ENCODE assay signal across 17 cellular contexts in genomic region chr2:11997142-11997541, GRCh38.
DNase-seq lines count a peak whose midpoint lies in the region; ATAC-seq, FAIRE-seq and TF ChIP-seq lines count a peak whose summit lies in the region.
"Had no signal": no experiment of that assay in that cellular context is flagged by ENCODE, and none has a peak within 500 bp of the region (broad histone marks: within the 10 kb centered on the region; RNA-seq: fewer than 3 reads in every experiment).

No MANE protein-coding gene starts in this region.

- intact Hi-C loops in activated CD4-positive, alpha-beta T cell treated with anti-CD3 and anti-CD28 coated beads for 36 hours (cut with DNase I, micrococcal nuclease): no loop called here
- intact Hi-C loops in GM12878 (cut with micrococcal nuclease; ENCODE audit: unreplicated experiment): no loop called here

- no peak overlapping the region for H3K4me3 Mint-ChIP-seq in activated CD4-positive, alpha-beta T cell treated with anti-CD3 and anti-CD28 coated beads for 36 hours
- no peak overlapping the region for H3K4me3 Mint-ChIP-seq in stimulated activated effector memory CD8-positive, alpha-beta T cell treated with anti-CD3 and anti-CD28 coated beads, Interleukin-12 subunit alpha, Interleukin-12 subunit beta, amount 100 ng/mL, for 72 hours
- H3K4me3 Mint-ChIP-seq in chondrocyte (ENCODE audit: unreplicated experiment): no peak overlapping the region
- H3K4me3 Mint-ChIP-seq: CD14-positive monocyte; CD8-positive, alpha-beta T cell had no signal

- peaks cover 17% of the 10 kb centered on the region for H3K4me1 ChIP-seq in GM12878 (ENCODE audit: control insufficient read depth, insufficient read depth, low read length)

- peak; percentile 51 for ATAC-seq in activated CD4-positive, alpha-beta T cell treated with anti-CD3 and anti-CD28 coated beads for 36 hours
- ATAC-seq in GM12878: peak; percentile 39; the same call in 2 of the 3 replicates
- peak; percentile 64 for ATAC-seq in stimulated activated effector memory CD8-positive, alpha-beta T cell treated with anti-CD3 and anti-CD28 coated beads, Interleukin-12 subunit alpha, Interleukin-12 subunit beta, amount 100 ng/mL, for 72 hours
- ATAC-seq: CD8-positive, alpha-beta T cell had no signal

- peaks cover 3 to 5% of the 10 kb centered on the region in 2 experiments; a peak in 3 of 4 replicates for H3K36me3 ChIP-seq in GM12878 (ENCODE audit: control insufficient read depth in 2 of 2, insufficient read depth in 2 of 2, low read length in 1 of 2)

- no peak for TF ChIP-seq RAD21 in GM12878 (IDR thresholded peaks at IDR 0.05; ENCODE audit: insufficient read depth, low read depth, low read length)

- H4K20me1 ChIP-seq in GM12878 (ENCODE audit: control insufficient read depth, insufficient read depth): no peaks in the 10 kb centered on the region

- in situ Hi-C loops in GM12878 (cut with MboI): no loop called here

- no peak overlapping the region for H3K27ac ChIP-seq in GM12878 (ENCODE audit: control insufficient read depth, insufficient read depth)
- H3K27ac ChIP-seq: 22Rv1 had no signal

- peaks cover 22% of the 10 kb centered on the region for H3K9me3 ChIP-seq in GM12878 (replicated peaks; ENCODE audit: control insufficient read depth, insufficient read depth, low read length)

- no peak overlapping the region for H3K4me3 ChIP-seq in GM12878

- no peak for TF ChIP-seq EP300 in GM12878 (IDR thresholded peaks at IDR 0.05; ENCODE audit: borderline replicate concordance in 1 of 2, control insufficient read depth in 1 of 2, low read depth in 2 of 2, low read length in 2 of 2)

- no peak for FAIRE-seq in GM12878 (lab: Jason Lieb, UNC)
- FAIRE-seq: D721Med, G401.6, GM12892 had no signal

- no peaks in the 10 kb centered on the region; the same call in 1 of the 2 replicates for H3K79me2 ChIP-seq in GM12878 (ENCODE audit: control insufficient read depth, insufficient read depth, low read length)

- peaks cover 7% of the 10 kb centered on the region for H3K4me1 Mint-ChIP-seq in activated CD4-positive, alpha-beta T cell treated with anti-CD3 and anti-CD28 coated beads for 36 hours
- H3K4me1 Mint-ChIP-seq in stimulated activated effector memory CD8-positive, alpha-beta T cell treated with anti-CD3 and anti-CD28 coated beads, Interleukin-12 subunit alpha, Interleukin-12 subunit beta, amount 100 ng/mL, for 72 hours: peaks cover 5% of the 10 kb centered on the region
- peaks cover 22% of the 10 kb centered on the region for H3K4me1 Mint-ChIP-seq in chondrocyte (ENCODE audit: low read depth)

- CTCF ChIA-PET in activated CD4-positive, alpha-beta T cell treated with anti-CD3 and anti-CD28 coated beads for 36 hours (lab: Charles Lee): interaction anchor here (0.7 kb wide), 1 partner anchor 65 kb away, joined by 3 read pairs; no protein-coding TSS in a partner anchor
- CTCF ChIA-PET in GM12878 (lab: Yijun Ruan, JAX): no interaction called here

- no peak overlapping the region for H3K9ac ChIP-seq in GM12878 (ENCODE audit: control insufficient read depth, insufficient read depth, low read length)

- POLR2A ChIA-PET in activated CD4-positive, alpha-beta T cell treated with anti-CD3 and anti-CD28 coated beads for 36 hours (lab: Charles Lee): no interaction called here
- POLR2A ChIA-PET in GM12878 (lab: Charles Lee): no interaction called here

- peaks cover 18% of the 10 kb centered on the region for H3K9me3 Mint-ChIP-seq in activated CD4-positive, alpha-beta T cell treated with anti-CD3 and anti-CD28 coated beads for 36 hours (ENCODE audit: low read depth)
- H3K9me3 Mint-ChIP-seq in stimulated activated effector memory CD8-positive, alpha-beta T cell treated with anti-CD3 and anti-CD28 coated beads, Interleukin-12 subunit alpha, Interleukin-12 subunit beta, amount 100 ng/mL, for 72 hours: peaks cover 7% of the 10 kb centered on the region
- H3K9me3 Mint-ChIP-seq in chondrocyte (ENCODE audit: low read depth): peaks cover 10% of the 10 kb centered on the region
- H3K9me3 Mint-ChIP-seq: HFFc6 had no signal

- TF ChIP-seq CTCF in GM12878 (IDR thresholded peaks at IDR 0.05 in 2 of 3, conservative IDR thresholded peaks at IDR 0.05 in 1 of 3; ENCODE audit: control insufficient read depth in 2 of 3, extremely low read depth in 1 of 3, insufficient read depth in 1 of 3, low read depth in 3 of 3, low read length in 3 of 3): no peak
- no peak for TF ChIP-seq CTCF in chondrocyte (IDR thresholded peaks at IDR 0.05)

- H3K27ac Mint-ChIP-seq in activated CD4-positive, alpha-beta T cell treated with anti-CD3 and anti-CD28 coated beads for 36 hours: no peak overlapping the region
- H3K27ac Mint-ChIP-seq in stimulated activated effector memory CD8-positive, alpha-beta T cell treated with anti-CD3 and anti-CD28 coated beads, Interleukin-12 subunit alpha, Interleukin-12 subunit beta, amount 100 ng/mL, for 72 hours: no peak overlapping the region
- no peak overlapping the region for H3K27ac Mint-ChIP-seq in chondrocyte (ENCODE audit: unreplicated experiment)
- H3K27ac Mint-ChIP-seq: CD14-positive monocyte; CD8-positive, alpha-beta T cell had no signal

- DNase-seq in activated CD4-positive, alpha-beta T cell treated with anti-CD3 and anti-CD28 coated beads for 36 hours: no peak
- no peak for DNase-seq in activated CD4-positive, alpha-beta T cell treated with anti-CD3 and anti-CD28 coated beads for 4 hours
- peak; percentile 46 for DNase-seq in OCI-M1 (lab: John Stamatoyannopoulos, UW)
- no peak for DNase-seq in GM12878 (ENCODE audit: low read depth, low spot score)
- no peak for DNase-seq in stimulated activated effector memory CD8-positive, alpha-beta T cell treated with anti-CD3 and anti-CD28 coated beads, Interleukin-12 subunit alpha, Interleukin-12 subunit beta, amount 100 ng/mL, for 72 hours (ENCODE audit: low spot score in 2 of 2)
- no peak for DNase-seq in GM19238 (ENCODE audit: insufficient read length, low spot score)
- no peak for DNase-seq in chondrocyte (ENCODE audit: low spot score)
- DNase-seq: CD8-positive, alpha-beta T cell; COR-L47; DMS153; DMS79 treated with DMSO at 0.1 percent for 48 hours had no signal

- no peaks in the 10 kb centered on the region for H3K27me3 ChIP-seq in GM12878 (replicated peaks in 1 of 2; ENCODE audit: control insufficient read depth in 2 of 2, insufficient read depth in 2 of 2, low read length in 1 of 2)

- SMC1A ChIA-PET in GM12878 (lab: Charles Lee; ENCODE audit: uncharacterized antibody, unreplicated experiment): interaction anchor here (1.2 to 2.4 kb wide), 2 partner anchors 9 to 12 kb away, joined by 5 to 7 read pairs; no protein-coding TSS in a partner anchor

- no peak overlapping the region for H3K4me2 ChIP-seq in GM12878 (ENCODE audit: control insufficient read depth, insufficient read depth)

- RAD21 ChIA-PET in GM12878 (lab: Charles Lee; ENCODE audit: unreplicated experiment): no interaction called here

- H3K36me3 Mint-ChIP-seq in activated CD4-positive, alpha-beta T cell treated with anti-CD3 and anti-CD28 coated beads for 36 hours (ENCODE audit: low read depth): peaks cover 8% of the 10 kb centered on the region
- H3K36me3 Mint-ChIP-seq in stimulated activated effector memory CD8-positive, alpha-beta T cell treated with anti-CD3 and anti-CD28 coated beads, Interleukin-12 subunit alpha, Interleukin-12 subunit beta, amount 100 ng/mL, for 72 hours: no peaks in the 10 kb centered on the region
- H3K36me3 Mint-ChIP-seq in chondrocyte (ENCODE audit: low read depth): peaks cover 2% of the 10 kb centered on the region
- H3K36me3 Mint-ChIP-seq: CD8-positive, alpha-beta T cell had no signal

- no TSS peak for BruUV-seq in GM12878 (replicated peaks; lab: Mats Ljungman, UMichigan)

- no peak for TF ChIP-seq POLR2A in GM12878 (IDR thresholded peaks at IDR 0.05; ENCODE audit: low read depth, low read length)

- no peak overlapping the region for H2AFZ ChIP-seq in GM12878 (ENCODE audit: control insufficient read depth, low read depth, low read length)

- H3K27me3 Mint-ChIP-seq in activated CD4-positive, alpha-beta T cell treated with anti-CD3 and anti-CD28 coated beads for 36 hours: peaks cover 42% of the 10 kb centered on the region
- peaks cover 29% of the 10 kb centered on the region for H3K27me3 Mint-ChIP-seq in chondrocyte (ENCODE audit: low read depth)

TF ChIP-seq in GM12878, 131 proteins besides CTCF, POLR2A, EP300 and RAD21:
- 0 out of 2 replicates have a peak, but pooled peaks have one; percentile 18 for TF ChIP-seq RELB (IDR thresholded peaks at IDR 0.05; ENCODE audit: low read depth)
- TF ChIP-seq STAT1 (conservative IDR thresholded peaks at IDR 0.05): no peak
TF ChIP-seq in GM12878: peak in this region for 1.
